ENCODE assay signal across 25 cellular contexts in the genomic region with DNA sequence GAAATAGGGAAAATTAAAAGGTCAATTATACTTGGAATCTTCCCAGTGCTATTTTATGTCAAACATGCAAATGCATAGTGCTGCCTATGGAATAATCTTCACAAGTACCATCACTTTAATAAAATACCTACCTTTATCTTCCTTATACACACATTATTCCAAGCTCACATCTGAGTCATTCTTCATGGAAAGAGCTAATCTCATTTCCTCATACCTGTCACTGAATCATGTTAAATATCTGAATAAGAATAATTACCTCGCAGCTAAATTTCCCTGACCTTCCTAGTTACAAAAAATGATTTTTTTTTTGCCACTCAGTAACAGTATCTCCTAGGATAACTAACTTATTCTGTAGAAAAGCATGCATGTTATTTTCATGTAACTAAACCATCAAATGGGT.
"Had no signal": no experiment of that assay in that cellular context is flagged by ENCODE, and none has a peak within 500 bp of the region (broad histone marks: within the 10 kb centered on the region; RNA-seq: fewer than 3 reads in every experiment).

No MANE protein-coding gene starts in this region.

- DNase-seq: activated CD4-positive, alpha-beta memory T cell treated with anti-CD3 and anti-CD28 coated beads for 36 hours; activated CD4-positive, alpha-beta T cell treated with anti-CD3 and anti-CD28 coated beads, Interleukin-2, amount 10 ng/mL, durations not matched to agents 24 days and 14 days; activated CD4-positive, CD25-positive, alpha-beta regulatory T cell treated with anti-CD3 and anti-CD28 coated beads, Interleukin-2, amount 50 U/mL, for 72 hours; activated CD8-positive, alpha-beta memory T cell treated with anti-CD3 and anti-CD28 coated beads, Interleukin-2, amount 50 U/mL, for 4 hours; activated effector memory CD4-positive, alpha-beta T cell treated with anti-CD3 and anti-CD28 coated beads, Interleukin-2, amount 50 U/mL, for 16 hours; activated naive CD4-positive, alpha-beta T cell treated with anti-CD3 and anti-CD28 coated beads for 36 hours; activated naive CD8-positive, alpha-beta T cell treated with anti-CD3 and anti-CD28 coated beads for 36 hours; activated T-cell treated with anti-CD3 and anti-CD28 coated beads, Interleukin-2, amount 50 U/mL, for 1 hour; brain microvascular endothelial cell; cortex of kidney; foreskin melanocyte; left ventricle myocardium inferior; natural killer cell; occipital lobe; posterior cingulate gyrus; right lobe of liver; stimulated activated CD4-positive, alpha-beta T cell treated with anti-CD3 and anti-CD28 coated beads, Interleukin-4, amount 100 ng/mL, for 24 hours; T-helper 2 cell; trophoblast cell had no signal

- H3K9me3 ChIP-seq: ascending aorta, esophagus muscularis mucosa, left ventricle myocardium inferior, right lobe of liver, thoracic aorta had no signal

- H3K4me2 ChIP-seq: neural progenitor cell had no signal

- H2AFZ ChIP-seq: neural progenitor cell had no signal

- ATAC-seq: natural killer cell; right lobe of liver; stimulated activated effector memory CD8-positive, alpha-beta T cell treated with anti-CD3 and anti-CD28 coated beads, Interleukin-12 subunit alpha, Interleukin-12 subunit beta, amount 100 ng/mL, for 72 hours had no signal

- H3K9ac ChIP-seq: neural progenitor cell had no signal

- H3K4me1 ChIP-seq: ascending aorta, esophagus muscularis mucosa, left ventricle myocardium inferior, neural progenitor cell, right lobe of liver had no signal

- H3K4me3 ChIP-seq: ascending aorta, esophagus muscularis mucosa, left ventricle myocardium inferior, lung, neural progenitor cell, right lobe of liver, thoracic aorta had no signal

- H3K36me3 ChIP-seq: ascending aorta, brain microvascular endothelial cell, esophagus muscularis mucosa, left ventricle myocardium inferior, neural progenitor cell, thoracic aorta had no signal

- H3K27me3 ChIP-seq: ascending aorta, brain microvascular endothelial cell, esophagus muscularis mucosa, neural progenitor cell, right lobe of liver had no signal

- H3K27ac ChIP-seq: ascending aorta, brain microvascular endothelial cell, esophagus muscularis mucosa, left ventricle myocardium inferior, neural progenitor cell, right lobe of liver, thoracic aorta had no signal
